1 cellular context compared by ENCODE assay signal in genomic region chr2:85503611-85504433, GRCh38.
TF ChIP-seq lines count a peak whose summit lies in the region.

No MANE protein-coding gene starts in this region.

TF ChIP-seq in SK-N-SH, 30 proteins besides CTCF, POLR2A, EP300 and RAD21 (continued from another document):
- TF ChIP-seq MAX (IDR thresholded peaks at IDR 0.05; ENCODE audit: low read depth): peak; percentile 68
- TF ChIP-seq MEF2A (IDR thresholded peaks at IDR 0.05; ENCODE audit: borderline replicate concordance, low read depth): no peak
- TF ChIP-seq GATA2 (CRISPR knock-in tag; IDR thresholded peaks at IDR 0.05): no peak
- no peak for TF ChIP-seq GABPA (IDR thresholded peaks at IDR 0.05; ENCODE audit: low read depth)
- TF ChIP-seq TCF12 (IDR thresholded peaks at IDR 0.05): peak; percentile 89
- TF ChIP-seq IRF3 (IDR thresholded peaks at IDR 0.05; ENCODE audit: low read depth, low read length): no peak
- no peak for TF ChIP-seq TEAD4 (IDR thresholded peaks at IDR 0.05; ENCODE audit: borderline replicate concordance, insufficient read depth)
- no peak for TF ChIP-seq RCOR1 (IDR thresholded peaks at IDR 0.05; ENCODE audit: low read length)
- peak; percentile 44; the same call in 1 of the 2 replicates for TF ChIP-seq PBX3 (IDR thresholded peaks at IDR 0.05)
- TF ChIP-seq ELF1 (IDR thresholded peaks at IDR 0.05): no peak
- TF ChIP-seq TAF1 (IDR thresholded peaks at IDR 0.05; ENCODE audit: borderline replicate concordance, low read depth, low read length): no peak
- TF ChIP-seq FOXJ3 (CRISPR knock-in tag; IDR thresholded peaks at IDR 0.05): no peak
- TF ChIP-seq REST (IDR thresholded peaks at IDR 0.05; ENCODE audit: low read depth, low read length): no peak
- TF ChIP-seq RFX5 (IDR thresholded peaks at IDR 0.05; ENCODE audit: low read length): no peak
- no peak for TF ChIP-seq NRF1 (IDR thresholded peaks at IDR 0.05; ENCODE audit: low read depth, low read length)
